In the genomic region with DNA sequence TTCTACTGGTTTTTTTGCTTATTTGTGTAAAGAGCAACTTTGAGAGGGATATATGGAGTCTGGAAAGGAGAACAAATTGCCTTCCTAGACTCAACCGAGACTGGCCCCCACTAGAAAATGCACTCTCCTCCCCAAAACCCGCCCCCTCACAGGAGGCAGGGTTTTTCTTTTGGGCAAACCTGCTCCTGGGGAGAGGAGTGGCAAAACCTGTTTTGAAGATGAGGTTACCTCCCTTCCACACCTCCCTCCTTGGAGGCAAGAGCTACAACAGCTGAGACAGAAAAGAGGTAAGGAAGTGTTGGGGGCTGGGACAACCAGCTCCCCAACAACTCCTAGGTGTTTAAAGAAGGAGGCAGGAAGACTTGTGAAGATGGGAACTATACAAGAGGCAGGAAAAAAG, we compare ENCODE assay signal across 1 cellular context.
TF ChIP-seq lines count a peak whose summit lies in the region.

A gene with protein sequence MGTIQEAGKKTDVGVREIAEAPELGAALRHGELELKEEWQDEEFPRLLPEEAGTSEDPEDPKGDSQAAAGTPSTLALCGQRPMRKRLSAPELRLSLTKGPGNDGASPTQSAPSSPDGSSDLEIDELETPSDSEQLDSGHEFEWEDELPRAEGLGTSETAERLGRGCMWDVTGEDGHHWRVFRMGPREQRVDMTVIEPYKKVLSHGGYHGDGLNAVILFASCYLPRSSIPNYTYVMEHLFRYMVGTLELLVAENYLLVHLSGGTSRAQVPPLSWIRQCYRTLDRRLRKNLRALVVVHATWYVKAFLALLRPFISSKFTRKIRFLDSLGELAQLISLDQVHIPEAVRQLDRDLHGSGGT (plus strand): TSS at position 231 of the 400 bp plus-strand sequence. CDS start 140 bp downstream, at position 371.

TF ChIP-seq in Ishikawa, 13 proteins besides CTCF, POLR2A, EP300 and RAD21 (continued from another document):
- no peak for TF ChIP-seq REST (IDR thresholded peaks at IDR 0.05; ENCODE audit: low read depth)
- TF ChIP-seq TEAD4 (IDR thresholded peaks at IDR 0.05), result no peak
- TF ChIP-seq ZBTB7A (IDR thresholded peaks at IDR 0.05; ENCODE audit: low read depth), result no peak
- TF ChIP-seq TCF12 (IDR thresholded peaks at IDR 0.05; ENCODE audit: low read depth), result 0 out of 2 replicates have a peak, but pooled peaks have one; percentile 23
- TF ChIP-seq, protein P1, sequence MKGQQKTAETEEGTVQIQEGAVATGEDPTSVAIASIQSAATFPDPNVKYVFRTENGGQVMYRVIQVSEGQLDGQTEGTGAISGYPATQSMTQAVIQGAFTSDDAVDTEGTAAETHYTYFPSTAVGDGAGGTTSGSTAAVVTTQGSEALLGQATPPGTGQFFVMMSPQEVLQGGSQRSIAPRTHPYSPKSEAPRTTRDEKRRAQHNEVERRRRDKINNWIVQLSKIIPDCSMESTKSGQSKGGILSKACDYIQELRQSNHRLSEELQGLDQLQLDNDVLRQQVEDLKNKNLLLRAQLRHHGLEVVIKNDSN (IDR thresholded peaks at IDR 0.05), result no peak
- TF ChIP-seq CEBPB (IDR thresholded peaks at IDR 0.05), result no peak
- TF ChIP-seq MAX (IDR thresholded peaks at IDR 0.05), result no peak
- TF ChIP-seq TAF1 (IDR thresholded peaks at IDR 0.05; ENCODE audit: low read depth), result no peak
- no peak for TF ChIP-seq YY1 (IDR thresholded peaks at IDR 0.05; ENCODE audit: low read depth)
